ENCODE assay signal across 1 cellular context in genomic region chr7:151745090-151745638, GRCh38.
TF ChIP-seq lines count a peak whose summit lies in the region.

No MANE protein-coding gene starts in this region.

TF ChIP-seq in HepG2, 621 proteins besides CTCF, POLR2A, EP300 and RAD21 (continued from another document and continues in another):
- TF ChIP-seq ZNF230 (CRISPR knock-in tag; IDR thresholded peaks at IDR 0.05) (peak; percentile 80; the same call in 1 of the 2 replicates), NR2F2 (IDR thresholded peaks at IDR 0.05; ENCODE audit: borderline replicate concordance, low read depth) (peak; percentile 88), DMAP1 (CRISPR knock-in tag; IDR thresholded peaks at IDR 0.05) (peak; percentile 94), ZNF530 (CRISPR knock-in tag; IDR thresholded peaks at IDR 0.05; ENCODE audit: low read depth) (no peak), RAD51 (IDR thresholded peaks at IDR 0.05; ENCODE audit: borderline replicate concordance) (no peak), CSRNP2 (CRISPR knock-in tag; conservative IDR thresholded peaks at IDR 0.05; ENCODE audit: low read depth) (no peak), ZNF263 (CRISPR knock-in tag; IDR thresholded peaks at IDR 0.05) (0 out of 2 replicates have a peak, but pooled peaks have one; percentile 54), ZNF7 (CRISPR knock-in tag; IDR thresholded peaks at IDR 0.05) (peak; percentile 42; the same call in 1 of the 2 replicates), ZBTB7B (CRISPR knock-in tag; IDR thresholded peaks at IDR 0.05) (peak; percentile 93), ZNF20 (CRISPR knock-in tag; IDR thresholded peaks at IDR 0.05) (no peak), SIX4 (CRISPR knock-in tag; IDR thresholded peaks at IDR 0.05) (peak; percentile 99), MZF1 (CRISPR knock-in tag; IDR thresholded peaks at IDR 0.05; ENCODE audit: borderline replicate concordance) (no peak), ZIK1 (CRISPR knock-in tag; IDR thresholded peaks at IDR 0.05; ENCODE audit: borderline replicate concordance, low read depth) (no peak), ZNF775 (CRISPR knock-in tag; IDR thresholded peaks at IDR 0.05; ENCODE audit: borderline replicate concordance) (peak; percentile 78; the same call in 1 of the 2 replicates), POLR2G (IDR thresholded peaks at IDR 0.05; ENCODE audit: low read depth, low read length) (peak; percentile 57; the same call in 1 of the 2 replicates), MXI1 (IDR thresholded peaks at IDR 0.05; ENCODE audit: borderline replicate concordance, low read depth, low read length) (0 out of 3 replicates have a peak, but pooled peaks have one; percentile 32), SETDB1 (CRISPR knock-in tag; IDR thresholded peaks at IDR 0.05; ENCODE audit: borderline replicate concordance) (no peak), ZBTB38 (CRISPR knock-in tag; IDR thresholded peaks at IDR 0.05) (peak; percentile 66; the same call in 1 of the 2 replicates), ZSCAN25 (CRISPR knock-in tag; IDR thresholded peaks at IDR 0.05) (peak; percentile 73; the same call in 1 of the 2 replicates), SP4 (CRISPR knock-in tag; IDR thresholded peaks at IDR 0.05) (peak; percentile 81; the same call in 1 of the 2 replicates), PHF5A (CRISPR knock-in tag; IDR thresholded peaks at IDR 0.05; ENCODE audit: low read depth, unreplicated experiment) (peak; percentile 78), TEAD2 (CRISPR knock-in tag; IDR thresholded peaks at IDR 0.05) (no peak), ZNF256 (CRISPR knock-in tag; conservative IDR thresholded peaks at IDR 0.05) (no peak), SIN3B (IDR thresholded peaks at IDR 0.05; ENCODE audit: low read length) (no peak), ZNF296 (CRISPR knock-in tag; conservative IDR thresholded peaks at IDR 0.05) (no peak; the same call in 1 of the 2 replicates), FIP1L1 (IDR thresholded peaks at IDR 0.05; ENCODE audit: borderline replicate concordance, insufficient read depth, low read depth, low read length) (no peak), ZNF12 (CRISPR knock-in tag; IDR thresholded peaks at IDR 0.05) (peak; percentile 88), SOX13 (IDR thresholded peaks at IDR 0.05) (peak; percentile 46; the same call in 1 of the 2 replicates), SOX13 (CRISPR knock-in tag; conservative IDR thresholded peaks at IDR 0.05 in 1 of 2, IDR thresholded peaks at IDR 0.05 in 1 of 2) (peak in 1 of 2 experiments; percentile 83; a peak in 2 of 4 replicates), IRX3 (CRISPR knock-in tag; IDR thresholded peaks at IDR 0.05; ENCODE audit: borderline replicate concordance, low read depth) (0 out of 2 replicates have a peak, but pooled peaks have one; percentile 79), SAFB2 (CRISPR knock-in tag; IDR thresholded peaks at IDR 0.05; ENCODE audit: borderline replicate concordance, low read depth) (no peak; the same call in 1 of the 2 replicates), ZBTB3 (CRISPR knock-in tag; IDR thresholded peaks at IDR 0.05; ENCODE audit: borderline replicate concordance, low read depth) (no peak), ELF3 (CRISPR knock-in tag; IDR thresholded peaks at IDR 0.05) (peak; percentile 75), ZNF264 (CRISPR knock-in tag; IDR thresholded peaks at IDR 0.05) (peak; percentile 98), HNRNPK (IDR thresholded peaks at IDR 0.05; ENCODE audit: low read depth, low read length, poor library complexity, severe bottlenecking) (no peak), ZSCAN31 (CRISPR knock-in tag; IDR thresholded peaks at IDR 0.05; ENCODE audit: low read depth) (peak; percentile 41; the same call in 1 of the 2 replicates), ZNF652 (CRISPR knock-in tag; IDR thresholded peaks at IDR 0.05; ENCODE audit: borderline replicate concordance, low read depth) (peak; percentile 26; the same call in 1 of the 2 replicates), SP140L (CRISPR knock-in tag; IDR thresholded peaks at IDR 0.05; ENCODE audit: borderline replicate concordance) (peak; percentile 84; the same call in 1 of the 2 replicates), MIER2 (CRISPR knock-in tag; IDR thresholded peaks at IDR 0.05) (peak; percentile 86; the same call in 1 of the 2 replicates), TAF15 (IDR thresholded peaks at IDR 0.05; ENCODE audit: low read depth, low read length, poor library complexity, severe bottlenecking) (no peak), ETV5 (CRISPR knock-in tag; IDR thresholded peaks at IDR 0.05; ENCODE audit: borderline replicate concordance) (peak; percentile 78), ZNF547 (CRISPR knock-in tag; IDR thresholded peaks at IDR 0.05) (peak; percentile 50; the same call in 1 of the 2 replicates), WIZ (CRISPR knock-in tag; IDR thresholded peaks at IDR 0.05) (no peak), ZNF260 (CRISPR knock-in tag; IDR thresholded peaks at IDR 0.05; ENCODE audit: borderline replicate concordance, low read depth) (no peak)
- TF ChIP-seq, protein P1, sequence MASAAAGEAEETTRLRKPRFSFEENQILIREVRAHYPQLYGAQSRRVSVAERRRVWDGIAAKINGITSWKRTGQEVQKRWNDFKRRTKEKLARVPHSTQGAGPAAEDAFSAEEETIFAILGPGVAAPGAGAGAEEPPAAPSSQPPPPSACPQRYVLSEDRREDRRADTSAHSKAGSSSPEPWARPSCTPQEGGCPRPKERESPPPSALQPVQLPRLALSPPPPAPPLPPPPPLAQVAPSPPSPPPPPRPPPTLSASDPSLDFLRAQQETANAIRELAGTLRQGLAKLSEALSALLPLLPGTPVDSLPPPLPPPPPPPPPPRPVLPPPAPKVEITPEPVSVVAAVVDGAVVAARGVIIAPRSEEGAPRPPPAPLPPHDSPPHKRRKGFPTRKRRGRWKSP (CRISPR knock-in tag; IDR thresholded peaks at IDR 0.05), result peak; percentile 84; the same call in 1 of the 2 replicates
- TF ChIP-seq, protein P2, sequence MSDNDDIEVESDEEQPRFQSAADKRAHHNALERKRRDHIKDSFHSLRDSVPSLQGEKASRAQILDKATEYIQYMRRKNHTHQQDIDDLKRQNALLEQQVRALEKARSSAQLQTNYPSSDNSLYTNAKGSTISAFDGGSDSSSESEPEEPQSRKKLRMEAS (IDR thresholded peaks at IDR 0.05), result peak; percentile 96
- TF ChIP-seq, protein P3, sequence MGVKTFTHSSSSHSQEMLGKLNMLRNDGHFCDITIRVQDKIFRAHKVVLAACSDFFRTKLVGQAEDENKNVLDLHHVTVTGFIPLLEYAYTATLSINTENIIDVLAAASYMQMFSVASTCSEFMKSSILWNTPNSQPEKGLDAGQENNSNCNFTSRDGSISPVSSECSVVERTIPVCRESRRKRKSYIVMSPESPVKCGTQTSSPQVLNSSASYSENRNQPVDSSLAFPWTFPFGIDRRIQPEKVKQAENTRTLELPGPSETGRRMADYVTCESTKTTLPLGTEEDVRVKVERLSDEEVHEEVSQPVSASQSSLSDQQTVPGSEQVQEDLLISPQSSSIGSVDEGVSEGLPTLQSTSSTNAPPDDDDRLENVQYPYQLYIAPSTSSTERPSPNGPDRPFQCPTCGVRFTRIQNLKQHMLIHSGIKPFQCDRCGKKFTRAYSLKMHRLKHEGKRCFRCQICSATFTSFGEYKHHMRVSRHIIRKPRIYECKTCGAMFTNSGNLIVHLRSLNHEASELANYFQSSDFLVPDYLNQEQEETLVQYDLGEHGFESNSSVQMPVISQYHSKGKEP (CRISPR knock-in tag; IDR thresholded peaks at IDR 0.05), result peak; percentile 39; the same call in 1 of the 2 replicates
- TF ChIP-seq, protein P4, sequence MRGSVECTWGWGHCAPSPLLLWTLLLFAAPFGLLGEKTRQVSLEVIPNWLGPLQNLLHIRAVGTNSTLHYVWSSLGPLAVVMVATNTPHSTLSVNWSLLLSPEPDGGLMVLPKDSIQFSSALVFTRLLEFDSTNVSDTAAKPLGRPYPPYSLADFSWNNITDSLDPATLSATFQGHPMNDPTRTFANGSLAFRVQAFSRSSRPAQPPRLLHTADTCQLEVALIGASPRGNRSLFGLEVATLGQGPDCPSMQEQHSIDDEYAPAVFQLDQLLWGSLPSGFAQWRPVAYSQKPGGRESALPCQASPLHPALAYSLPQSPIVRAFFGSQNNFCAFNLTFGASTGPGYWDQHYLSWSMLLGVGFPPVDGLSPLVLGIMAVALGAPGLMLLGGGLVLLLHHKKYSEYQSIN (CRISPR knock-in tag; IDR thresholded peaks at IDR 0.05; ENCODE audit: borderline replicate concordance), result no peak
- TF ChIP-seq, protein P5, sequence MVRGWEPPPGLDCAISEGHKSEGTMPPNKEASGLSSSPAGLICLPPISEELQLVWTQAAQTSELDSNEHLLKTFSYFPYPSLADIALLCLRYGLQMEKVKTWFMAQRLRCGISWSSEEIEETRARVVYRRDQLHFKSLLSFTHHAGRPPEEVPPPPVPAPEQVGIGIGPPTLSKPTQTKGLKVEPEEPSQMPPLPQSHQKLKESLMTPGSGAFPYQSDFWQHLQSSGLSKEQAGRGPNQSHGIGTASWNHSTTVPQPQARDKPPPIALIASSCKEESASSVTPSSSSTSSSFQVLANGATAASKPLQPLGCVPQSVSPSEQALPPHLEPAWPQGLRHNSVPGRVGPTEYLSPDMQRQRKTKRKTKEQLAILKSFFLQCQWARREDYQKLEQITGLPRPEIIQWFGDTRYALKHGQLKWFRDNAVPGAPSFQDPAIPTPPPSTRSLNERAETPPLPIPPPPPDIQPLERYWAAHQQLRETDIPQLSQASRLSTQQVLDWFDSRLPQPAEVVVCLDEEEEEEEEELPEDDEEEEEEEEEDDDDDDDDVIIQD (CRISPR knock-in tag; IDR thresholded peaks at IDR 0.05; ENCODE audit: low read depth), result peak; percentile 43; the same call in 1 of the 2 replicates
- TF ChIP-seq, protein P6, sequence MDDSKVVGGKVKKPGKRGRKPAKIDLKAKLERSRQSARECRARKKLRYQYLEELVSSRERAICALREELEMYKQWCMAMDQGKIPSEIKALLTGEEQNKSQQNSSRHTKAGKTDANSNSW (CRISPR knock-in tag; IDR thresholded peaks at IDR 0.05; ENCODE audit: borderline replicate concordance), result 0 out of 2 replicates have a peak, but pooled peaks have one; percentile 46
- TF ChIP-seq, protein P7, sequence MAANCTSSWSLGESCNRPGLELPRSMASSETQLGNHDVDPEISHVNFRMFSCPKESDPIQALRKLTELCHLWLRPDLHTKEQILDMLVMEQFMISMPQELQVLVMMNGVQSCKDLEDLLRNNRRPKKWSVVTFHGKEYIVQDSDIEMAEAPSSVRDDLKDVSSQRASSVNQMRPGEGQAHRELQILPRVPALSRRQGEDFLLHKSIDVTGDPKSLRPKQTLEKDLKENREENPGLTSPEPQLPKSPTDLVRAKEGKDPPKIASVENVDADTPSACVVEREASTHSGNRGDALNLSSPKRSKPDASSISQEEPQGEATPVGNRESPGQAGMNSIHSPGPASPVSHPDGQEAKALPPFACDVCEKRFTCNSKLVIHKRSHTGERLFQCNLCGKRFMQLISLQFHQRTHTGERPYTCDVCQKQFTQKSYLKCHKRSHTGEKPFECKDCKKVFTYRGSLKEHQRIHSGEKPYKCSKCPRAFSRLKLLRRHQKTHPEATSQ (CRISPR knock-in tag; IDR thresholded peaks at IDR 0.05; ENCODE audit: borderline replicate concordance), result peak; percentile 84; the same call in 1 of the 2 replicates
- TF ChIP-seq, protein P8, sequence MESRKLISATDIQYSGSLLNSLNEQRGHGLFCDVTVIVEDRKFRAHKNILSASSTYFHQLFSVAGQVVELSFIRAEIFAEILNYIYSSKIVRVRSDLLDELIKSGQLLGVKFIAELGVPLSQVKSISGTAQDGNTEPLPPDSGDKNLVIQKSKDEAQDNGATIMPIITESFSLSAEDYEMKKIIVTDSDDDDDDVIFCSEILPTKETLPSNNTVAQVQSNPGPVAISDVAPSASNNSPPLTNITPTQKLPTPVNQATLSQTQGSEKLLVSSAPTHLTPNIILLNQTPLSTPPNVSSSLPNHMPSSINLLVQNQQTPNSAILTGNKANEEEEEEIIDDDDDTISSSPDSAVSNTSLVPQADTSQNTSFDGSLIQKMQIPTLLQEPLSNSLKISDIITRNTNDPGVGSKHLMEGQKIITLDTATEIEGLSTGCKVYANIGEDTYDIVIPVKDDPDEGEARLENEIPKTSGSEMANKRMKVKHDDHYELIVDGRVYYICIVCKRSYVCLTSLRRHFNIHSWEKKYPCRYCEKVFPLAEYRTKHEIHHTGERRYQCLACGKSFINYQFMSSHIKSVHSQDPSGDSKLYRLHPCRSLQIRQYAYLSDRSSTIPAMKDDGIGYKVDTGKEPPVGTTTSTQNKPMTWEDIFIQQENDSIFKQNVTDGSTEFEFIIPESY (CRISPR knock-in tag; IDR thresholded peaks at IDR 0.05), result peak; percentile 85
- TF ChIP-seq, protein P9, sequence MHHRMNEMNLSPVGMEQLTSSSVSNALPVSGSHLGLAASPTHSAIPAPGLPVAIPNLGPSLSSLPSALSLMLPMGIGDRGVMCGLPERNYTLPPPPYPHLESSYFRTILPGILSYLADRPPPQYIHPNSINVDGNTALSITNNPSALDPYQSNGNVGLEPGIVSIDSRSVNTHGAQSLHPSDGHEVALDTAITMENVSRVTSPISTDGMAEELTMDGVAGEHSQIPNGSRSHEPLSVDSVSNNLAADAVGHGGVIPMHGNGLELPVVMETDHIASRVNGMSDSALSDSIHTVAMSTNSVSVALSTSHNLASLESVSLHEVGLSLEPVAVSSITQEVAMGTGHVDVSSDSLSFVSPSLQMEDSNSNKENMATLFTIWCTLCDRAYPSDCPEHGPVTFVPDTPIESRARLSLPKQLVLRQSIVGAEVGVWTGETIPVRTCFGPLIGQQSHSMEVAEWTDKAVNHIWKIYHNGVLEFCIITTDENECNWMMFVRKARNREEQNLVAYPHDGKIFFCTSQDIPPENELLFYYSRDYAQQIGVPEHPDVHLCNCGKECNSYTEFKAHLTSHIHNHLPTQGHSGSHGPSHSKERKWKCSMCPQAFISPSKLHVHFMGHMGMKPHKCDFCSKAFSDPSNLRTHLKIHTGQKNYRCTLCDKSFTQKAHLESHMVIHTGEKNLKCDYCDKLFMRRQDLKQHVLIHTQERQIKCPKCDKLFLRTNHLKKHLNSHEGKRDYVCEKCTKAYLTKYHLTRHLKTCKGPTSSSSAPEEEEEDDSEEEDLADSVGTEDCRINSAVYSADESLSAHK (CRISPR knock-in tag; IDR thresholded peaks at IDR 0.05; ENCODE audit: borderline replicate concordance), result no peak
